Comparison of ENCODE assay signal across 1 cellular context in the genomic region with DNA sequence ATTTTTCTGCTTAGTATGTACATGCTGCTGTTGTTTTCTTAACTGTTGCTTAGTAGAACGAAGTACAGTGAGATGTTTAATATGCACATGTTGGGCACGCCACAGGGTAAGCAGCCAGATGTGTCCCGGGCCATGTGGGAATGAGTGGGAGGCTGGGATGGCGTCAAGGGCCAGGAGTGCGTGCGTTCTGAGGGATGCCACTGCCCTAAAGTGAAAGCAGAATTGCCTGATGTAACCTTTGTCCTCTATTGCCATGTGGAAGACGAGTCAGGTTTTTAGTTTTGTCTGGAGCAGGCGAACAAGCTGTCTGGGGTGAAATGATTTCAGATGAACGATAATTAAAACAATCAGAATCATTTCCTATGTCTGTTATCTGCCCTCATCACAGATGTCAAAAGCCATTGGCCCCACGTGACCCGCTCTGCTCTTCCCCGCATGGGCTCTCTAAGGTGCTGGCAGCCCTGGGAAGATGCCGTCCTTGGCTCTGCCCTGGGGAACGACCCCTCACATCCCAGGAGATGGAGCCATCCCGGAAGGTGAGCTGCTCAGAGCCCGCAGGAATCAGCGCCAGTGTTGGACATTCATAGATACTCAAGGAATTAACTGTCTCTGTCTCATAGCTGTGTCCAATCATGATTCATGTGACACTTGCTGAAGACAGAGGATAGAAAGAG.
A peak's percentile ranks its signal among the peaks of the same experiment; 100 is the strongest.
TF ChIP-seq lines count a peak whose summit lies in the region.

No MANE protein-coding gene starts in this region.

TF ChIP-seq in K562, 482 proteins besides CTCF, POLR2A, EP300 and RAD21 (continued from another document):
- TF ChIP-seq ZNF592 (IDR thresholded peaks at IDR 0.05), result no peak
- no peak for TF ChIP-seq ZNF408 (CRISPR knock-in tag; IDR thresholded peaks at IDR 0.05; ENCODE audit: low read depth)
- TF ChIP-seq MXI1 (IDR thresholded peaks at IDR 0.05; ENCODE audit: low read depth, low read length), result no peak
- TF ChIP-seq MEF2D (tag; conservative IDR thresholded peaks at IDR 0.05; ENCODE audit: low read depth), result no peak
- TF ChIP-seq RBBP5 (IDR thresholded peaks at IDR 0.05; ENCODE audit: borderline replicate concordance, insufficient read depth, low read length, poor library complexity, severe bottlenecking), result no peak
- TF ChIP-seq, protein P1, sequence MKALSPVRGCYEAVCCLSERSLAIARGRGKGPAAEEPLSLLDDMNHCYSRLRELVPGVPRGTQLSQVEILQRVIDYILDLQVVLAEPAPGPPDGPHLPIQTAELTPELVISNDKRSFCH (CRISPR knock-in tag; IDR thresholded peaks at IDR 0.05), result no peak
- TF ChIP-seq, protein P1 (tag; IDR thresholded peaks at IDR 0.05), result no peak
- TF ChIP-seq ZNF263 (CRISPR knock-in tag; IDR thresholded peaks at IDR 0.05; ENCODE audit: borderline replicate concordance), result no peak
- no peak for TF ChIP-seq GATAD2B (IDR thresholded peaks at IDR 0.05; ENCODE audit: borderline replicate concordance)
- TF ChIP-seq, protein P2, sequence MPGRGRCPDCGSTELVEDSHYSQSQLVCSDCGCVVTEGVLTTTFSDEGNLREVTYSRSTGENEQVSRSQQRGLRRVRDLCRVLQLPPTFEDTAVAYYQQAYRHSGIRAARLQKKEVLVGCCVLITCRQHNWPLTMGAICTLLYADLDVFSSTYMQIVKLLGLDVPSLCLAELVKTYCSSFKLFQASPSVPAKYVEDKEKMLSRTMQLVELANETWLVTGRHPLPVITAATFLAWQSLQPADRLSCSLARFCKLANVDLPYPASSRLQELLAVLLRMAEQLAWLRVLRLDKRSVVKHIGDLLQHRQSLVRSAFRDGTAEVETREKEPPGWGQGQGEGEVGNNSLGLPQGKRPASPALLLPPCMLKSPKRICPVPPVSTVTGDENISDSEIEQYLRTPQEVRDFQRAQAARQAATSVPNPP (IDR thresholded peaks at IDR 0.05; ENCODE audit: borderline replicate concordance, insufficient read depth, insufficient read length), result no peak
- TF ChIP-seq MCM3 (IDR thresholded peaks at IDR 0.05), result no peak
- 0 out of 2 replicates have a peak, but pooled peaks have one; percentile 26 for TF ChIP-seq L3MBTL2 (IDR thresholded peaks at IDR 0.05)
